ENCODE assay signal across 11 cellular contexts in the genomic region with DNA sequence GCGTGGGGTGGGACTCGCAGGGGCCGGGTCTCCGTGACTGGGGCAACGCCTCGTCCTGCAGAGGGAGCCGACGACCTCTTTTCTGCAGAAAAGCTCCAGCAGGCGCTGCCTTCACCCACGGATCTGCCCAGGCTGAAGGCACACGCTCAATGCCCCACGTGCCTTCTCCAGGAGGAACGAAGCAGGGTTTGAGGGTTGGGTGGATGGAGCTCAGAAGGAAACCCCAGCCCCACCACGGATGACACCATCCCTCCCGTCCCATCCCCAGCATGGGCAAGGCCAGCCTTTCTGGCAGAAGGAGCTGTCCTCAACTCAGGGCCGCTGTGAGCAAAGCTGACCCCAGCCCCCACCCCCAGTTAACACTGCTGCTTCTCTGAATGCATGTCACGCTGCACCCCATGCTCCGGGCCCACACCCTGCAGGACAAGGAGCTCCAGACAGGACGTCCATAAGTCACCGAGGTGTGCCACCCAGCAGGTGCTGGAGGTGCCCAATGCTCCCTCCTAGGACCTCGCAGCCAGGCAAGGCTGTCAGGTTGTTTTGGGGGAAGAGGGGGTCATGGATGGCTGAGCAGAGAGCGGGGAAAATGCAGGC. TPM values are rescaled to one million over a fixed set of nuclear protein-coding genes. Genes with fewer than 3 reads are reported as not detected.
DNase-seq lines count a peak whose midpoint lies in the region; ATAC-seq, FAIRE-seq and TF ChIP-seq lines count a peak whose summit lies in the region.
"Had no signal": no experiment of that assay in that cellular context is flagged by ENCODE, and none has a peak within 500 bp of the region (broad histone marks: within the 10 kb centered on the region; RNA-seq: fewer than 3 reads in every experiment).

No MANE protein-coding gene starts in this region.

- peak overlapping the region in 5 of 8 donors; percentile 47 to 82 (median 76) for H3K4me3 Mint-ChIP-seq in CD4-positive, alpha-beta memory T cell
- no peak overlapping the region for H3K4me3 Mint-ChIP-seq in astrocyte (ENCODE audit: unreplicated experiment)
- H3K4me3 Mint-ChIP-seq in naive B cell = peak overlapping the region in 6 of 8 donors; percentile 54 to 89 (median 74)

- H3K36me3 Mint-ChIP-seq in CD4-positive, alpha-beta memory T cell = no peaks in the 10 kb centered on the region
- H3K36me3 Mint-ChIP-seq in astrocyte (ENCODE audit: low read depth, unreplicated experiment) (no peaks in the 10 kb centered on the region), naive B cell (no peaks in the 10 kb centered on the region)

- ATAC-seq in naive B cell (ENCODE audit: low read depth in 2 of 2) = peak; percentile 14 to 16
- ATAC-seq in HG02852 (IDR thresholded peaks at IDR 0.05; ENCODE audit: unreplicated experiment) = no peak
- ATAC-seq in HG03469 (IDR thresholded peaks at IDR 0.05; ENCODE audit: unreplicated experiment) = no peak

- peak overlapping the region in 1 of 2 donors; percentile 58 for H3K4me3 ChIP-seq in CD4-positive, alpha-beta memory T cell (ENCODE audit: low read length in 2 of 2)
- H3K4me3 ChIP-seq in HFF-Myc (replicated peaks; ENCODE audit: low read depth, low read length) = no peak overlapping the region
- no peak overlapping the region for H3K4me3 ChIP-seq in astrocyte (ENCODE audit: insufficient read depth, low read depth, low read length)
- H3K4me3 ChIP-seq: SJSA1 had no signal

- H3K4me2 ChIP-seq in astrocyte (ENCODE audit: low read length) = no peak overlapping the region

- H3K27me3 ChIP-seq in CD4-positive, alpha-beta memory T cell (ENCODE audit: insufficient read depth, low read length) = no peaks in the 10 kb centered on the region
- H3K27me3 ChIP-seq in astrocyte (ENCODE audit: insufficient read depth, low read length) = peaks cover 5% of the 10 kb centered on the region

- peaks cover 44% of the 10 kb centered on the region for H3K4me1 ChIP-seq in CD4-positive, alpha-beta memory T cell (ENCODE audit: insufficient read depth, low read length)
- peaks cover 12% of the 10 kb centered on the region for H3K4me1 ChIP-seq in astrocyte (ENCODE audit: insufficient read depth, low read length)

- H3K27ac Mint-ChIP-seq in CD4-positive, alpha-beta memory T cell = peak overlapping the region in 1 of 7 donors; percentile 68
- peak overlapping the region; percentile 34 for H3K27ac Mint-ChIP-seq in astrocyte (ENCODE audit: unreplicated experiment)
- no peak overlapping the region for H3K27ac Mint-ChIP-seq in naive B cell

- POLR2A ChIA-PET in CD4-positive, alpha-beta memory T cell (lab: Charles Lee; ENCODE audit: partially characterized antibody) = interaction anchor here (1.1 to 3.1 kb wide), 7 partner anchors 15 to 202 kb away, joined by 3 to 12 read pairs (median 5); partner anchors contain the start of genes CIRBP, PCSK4 and REEP6

- H3K9me3 ChIP-seq in CD4-positive, alpha-beta memory T cell (ENCODE audit: control insufficient read depth in 1 of 2, low read length in 2 of 2) = no peaks in the 10 kb centered on the region
- H3K9me3 ChIP-seq in astrocyte (ENCODE audit: insufficient read depth, low read depth, low read length) = no peaks in the 10 kb centered on the region

- H3K9me3 Mint-ChIP-seq in CD4-positive, alpha-beta memory T cell = no peaks in the 10 kb centered on the region
- H3K9me3 Mint-ChIP-seq in astrocyte (ENCODE audit: unreplicated experiment) = peaks cover 3% of the 10 kb centered on the region
- no peaks in the 10 kb centered on the region for H3K9me3 Mint-ChIP-seq in naive B cell

- no peak overlapping the region for H3K27ac ChIP-seq in CD4-positive, alpha-beta memory T cell (ENCODE audit: low read depth, low read length)
- H3K27ac ChIP-seq in astrocyte (ENCODE audit: low read depth, low read length) = no peak overlapping the region
- H3K27ac ChIP-seq: SJSA1 had no signal

- intact Hi-C loops in CD4-positive, alpha-beta memory T cell (cut with micrococcal nuclease) = loop anchor here (2.0 kb wide), 2 partner anchors 27 to 43 kb away; no protein-coding TSS in a partner anchor

- CTCF ChIA-PET in CD4-positive, alpha-beta memory T cell (lab: Charles Lee; ENCODE audit: partially characterized antibody) = interaction anchor here (0.6 to 2.6 kb wide), 5 partner anchors 26 to 63 kb away, joined by 3 to 9 read pairs (median 3); no protein-coding TSS in a partner anchor

- H3K27me3 Mint-ChIP-seq in CD4-positive, alpha-beta memory T cell = peaks cover 0 to 1% of the 10 kb centered on the region in 2 donors
- H3K27me3 Mint-ChIP-seq in astrocyte (ENCODE audit: low read depth, unreplicated experiment) (peaks cover 2% of the 10 kb centered on the region), naive B cell (peaks cover 0 to 15% (median 0%) of the 10 kb centered on the region in 3 donors)

- H2AFZ ChIP-seq in astrocyte (ENCODE audit: low read depth, low read length) = no peak overlapping the region

- no peak for FAIRE-seq in astrocyte (lab: Jason Lieb, UNC)
- FAIRE-seq: urothelium cell line had no signal

- DNase-seq in CD4-positive, alpha-beta memory T cell = no peak
- DNase-seq in HFF-Myc (ENCODE audit: extremely low read depth, low read depth) (no peak), astrocyte (ENCODE audit: low read depth) (no peak), naive B cell (no peak), GM20000 (ENCODE audit: low spot score) (no peak), NCI-H1092 treated with DMSO at 0.1 percent for 48 hours (lab: John Stamatoyannopoulos, UW) (no peak)
- DNase-seq: stimulated activated CD4-positive, alpha-beta T cell treated with anti-CD3 and anti-CD28 coated beads, Interleukin-12 subunit alpha, Interleukin-12 subunit beta, amount 100 ng/mL, for 4 hours had no signal

- H3K79me2 ChIP-seq in astrocyte (ENCODE audit: insufficient read depth, low read length) = peaks cover 3% of the 10 kb centered on the region

- no peaks in the 10 kb centered on the region for H3K36me3 ChIP-seq in CD4-positive, alpha-beta memory T cell (ENCODE audit: insufficient read depth, low read length)
- no peaks in the 10 kb centered on the region for H3K36me3 ChIP-seq in astrocyte (ENCODE audit: insufficient read depth, low read length)

- H3K4me1 Mint-ChIP-seq in CD4-positive, alpha-beta memory T cell = peaks cover 3 to 29% (median 8%) of the 10 kb centered on the region in 4 donors
- no peaks in the 10 kb centered on the region for H3K4me1 Mint-ChIP-seq in astrocyte (ENCODE audit: low read depth, unreplicated experiment)
- peaks cover 6 to 18% (median 7%) of the 10 kb centered on the region in 3 donors for H3K4me1 Mint-ChIP-seq in naive B cell

- TF ChIP-seq CTCF in HFF-Myc (IDR thresholded peaks at IDR 0.05; ENCODE audit: low read depth, low read length, missing control alignments) (peak; percentile 21), astrocyte (IDR thresholded peaks at IDR 0.05; ENCODE audit: insufficient read depth, low read depth, low read length) (no peak), GM20000 (IDR thresholded peaks at IDR 0.05; ENCODE audit: extremely low read depth, missing control alignments) (no peak)

- H3K9ac ChIP-seq in astrocyte (ENCODE audit: low read length) = no peak overlapping the region

- H4K20me1 ChIP-seq in astrocyte (ENCODE audit: insufficient read depth, low read length) = peaks cover 63% of the 10 kb centered on the region

RNA-seq across cellular contexts. Expression of gene C19orf25, which starts 7.4 kb away (rescaled TPM):
- total RNA-seq in CD4-positive, alpha-beta memory T cell = 10 to 100 TPM; 68.8 to 79.8 TPM
- 10 to 100 TPM; 41.5 to 48.9 TPM for polyA plus RNA-seq in CD4-positive, alpha-beta memory T cell
- total RNA-seq in astrocyte = 30.2 and 32.4 TPM in 2 replicates
- 10 to 100 TPM; 39.0 to 78.2 (median 46.9) TPM for polyA plus RNA-seq in naive B cell (ENCODE audit: low read depth in 6 of 6)

RNA-seq across cellular contexts. Expression of gene PCSK4, which starts 18.5 kb away (rescaled TPM):
- total RNA-seq in CD4-positive, alpha-beta memory T cell = 1 to 10 TPM; 3.1 to 3.7 TPM
- not detected for polyA plus RNA-seq in CD4-positive, alpha-beta memory T cell
- 2.7 and 3.9 TPM in 2 replicates for total RNA-seq in astrocyte
- polyA plus RNA-seq in naive B cell (ENCODE audit: low read depth in 6 of 6) = under 1 TPM in 1 of 6 donors, not detected in 5; 0.09 TPM

RNA-seq across cellular contexts. Expression of gene REEP6, which starts 19.4 kb away (rescaled TPM):
- total RNA-seq in CD4-positive, alpha-beta memory T cell = 1 to 10 TPM; 2.9 to 3.3 TPM
- polyA plus RNA-seq in CD4-positive, alpha-beta memory T cell = 1 to 10 TPM in 1 of 2 donors, under 1 TPM in 1; 1.00 to 2.8 TPM
- 5.7 and 6.6 TPM in 2 replicates for total RNA-seq in astrocyte
- 1 to 10 TPM in 2 of 6 donors, under 1 TPM in 4; 0.72 to 1.4 (median 0.90) TPM for polyA plus RNA-seq in naive B cell (ENCODE audit: low read depth in 6 of 6)

RNA-seq across cellular contexts. Expression of gene APC2, which starts 21.7 kb away (rescaled TPM):
- not detected for total RNA-seq in CD4-positive, alpha-beta memory T cell
- polyA plus RNA-seq in CD4-positive, alpha-beta memory T cell = not detected
- 5.5 and 7.1 TPM in 2 replicates for total RNA-seq in astrocyte
- polyA plus RNA-seq in naive B cell (ENCODE audit: low read depth in 6 of 6) = under 1 TPM in 1 of 6 donors, not detected in 5; 0.03 TPM
- total RNA-seq: SJSA1 had no signal

RNA-seq across cellular contexts. Expression of gene RPS15, which starts 33.4 kb away (rescaled TPM):
- 1,000 to 10,000 TPM; 1,715 to 1,828 TPM for total RNA-seq in CD4-positive, alpha-beta memory T cell
- polyA plus RNA-seq in CD4-positive, alpha-beta memory T cell = 1,000 to 10,000 TPM; 2,575 to 2,757 TPM
- 973 and 1,045 TPM in 2 replicates for total RNA-seq in astrocyte
- 1,000 to 10,000 TPM; 2,496 to 3,315 (median 3,022) TPM for polyA plus RNA-seq in naive B cell (ENCODE audit: low read depth in 6 of 6)

Comparison
In these comparisons a context has a peak if more than half of its experiments do, and no peak if none do; other contexts are left out.
1. ATAC-seq: peak in naive B cell (2 of 2); none in HG02852 (single experiment) and HG03469 (single experiment).